ENCODE assay signal across 15 cellular contexts in genomic region chr3:71046791-71047190, GRCh38.
DNase-seq lines count a peak whose midpoint lies in the region; ATAC-seq lines count a peak whose summit lies in the region.
"Had no signal": no experiment of that assay in that cellular context is flagged by ENCODE, and none has a peak within 500 bp of the region (broad histone marks: within the 10 kb centered on the region; RNA-seq: fewer than 3 reads in every experiment).

No MANE protein-coding gene starts in this region.

- H3K9me3 Mint-ChIP-seq in IgD-negative memory B cell = no peaks in the 10 kb centered on the region
- no peaks in the 10 kb centered on the region for H3K9me3 Mint-ChIP-seq in activated T-helper 17 cell treated with anti-CD3 and anti-CD28 coated beads, Interleukin-2, amount 50 U/mL, for 72 hours

- H3K4me3 ChIP-seq in iPS-20b (ENCODE audit: low read length) = peak overlapping the region; percentile 41; the same call in 1 of the 2 replicates
- H3K4me3 ChIP-seq in rectal smooth muscle tissue (ENCODE audit: low read length) = peak overlapping the region; percentile 5
- H3K4me3 ChIP-seq: GM12878 had no signal

- no peak overlapping the region for H3K27ac ChIP-seq in iPS-20b (ENCODE audit: low read length)
- H3K27ac ChIP-seq in rectal smooth muscle tissue (ENCODE audit: low read depth, low read length) = peak overlapping the region; percentile 83

- peak overlapping the region; percentile 86 to 88 (median 86) for H3K27ac Mint-ChIP-seq in IgD-negative memory B cell
- peak overlapping the region; percentile 90 for H3K27ac Mint-ChIP-seq in activated T-helper 17 cell treated with anti-CD3 and anti-CD28 coated beads, Interleukin-2, amount 50 U/mL, for 72 hours

- H3K4me1 ChIP-seq in iPS-20b (ENCODE audit: insufficient read depth, low read length) (peaks cover 63% of the 10 kb centered on the region), rectal smooth muscle tissue (ENCODE audit: control insufficient read depth, insufficient read depth, low read length) (peaks cover 59% of the 10 kb centered on the region)

- no peaks in the 10 kb centered on the region for H3K9me3 ChIP-seq in iPS-20b (ENCODE audit: insufficient read depth, low read depth, low read length)

- H3K36me3 Mint-ChIP-seq in IgD-negative memory B cell = peaks cover 24% of the 10 kb centered on the region
- peaks cover 100% of the 10 kb centered on the region for H3K36me3 Mint-ChIP-seq in activated T-helper 17 cell treated with anti-CD3 and anti-CD28 coated beads, Interleukin-2, amount 50 U/mL, for 72 hours (ENCODE audit: low read depth)

- ATAC-seq in activated T-helper 17 cell treated with anti-CD3 and anti-CD28 coated beads, Interleukin-2, amount 50 U/mL, for 72 hours (replicated peaks) = no peak
- no peak for ATAC-seq in HG02642 (IDR thresholded peaks at IDR 0.05; ENCODE audit: poor library complexity, unreplicated experiment)
- ATAC-seq: GM12878, HepG2 had no signal

- peaks cover 57 to 80% (median 69%) of the 10 kb centered on the region in 3 donors for H3K4me1 Mint-ChIP-seq in IgD-negative memory B cell
- H3K4me1 Mint-ChIP-seq in activated T-helper 17 cell treated with anti-CD3 and anti-CD28 coated beads, Interleukin-2, amount 50 U/mL, for 72 hours = peaks cover 76% of the 10 kb centered on the region

- peak overlapping the region in 2 of 4 donors; percentile 80 to 92 for H3K4me3 Mint-ChIP-seq in IgD-negative memory B cell
- H3K4me3 Mint-ChIP-seq in activated T-helper 17 cell treated with anti-CD3 and anti-CD28 coated beads, Interleukin-2, amount 50 U/mL, for 72 hours = no peak overlapping the region

- peak overlapping the region; percentile 46; the same call in 1 of the 2 replicates for H3K9ac ChIP-seq in iPS-20b (ENCODE audit: low read depth, low read length)
- H3K9ac ChIP-seq in rectal smooth muscle tissue (ENCODE audit: low read length) = no peak overlapping the region

- peaks cover 16% of the 10 kb centered on the region for H3K36me3 ChIP-seq in iPS-20b (ENCODE audit: insufficient read depth, low read depth, low read length)
- H3K36me3 ChIP-seq in rectal smooth muscle tissue (ENCODE audit: control insufficient read depth, insufficient read depth, low read length) = peaks cover 15% of the 10 kb centered on the region

- H3K27me3 ChIP-seq in iPS-20b (ENCODE audit: insufficient read depth, low read length) (no peaks in the 10 kb centered on the region), rectal smooth muscle tissue (ENCODE audit: control insufficient read depth, insufficient read depth, low read length) (no peaks in the 10 kb centered on the region)

- no peaks in the 10 kb centered on the region for H3K27me3 Mint-ChIP-seq in IgD-negative memory B cell
- H3K27me3 Mint-ChIP-seq in activated T-helper 17 cell treated with anti-CD3 and anti-CD28 coated beads, Interleukin-2, amount 50 U/mL, for 72 hours = no peaks in the 10 kb centered on the region

- DNase-seq in SIG-M5 (lab: John Stamatoyannopoulos, UW) (no peak), NCI-H2107 (lab: John Stamatoyannopoulos, UW) (no peak), NCI-H510A treated with DMSO at 0.1 percent for 48 hours (lab: John Stamatoyannopoulos, UW) (no peak)
- DNase-seq: effector memory CD4-positive, alpha-beta T cell; foreskin melanocyte; NCI-H1092 treated with DMSO at 0.1 percent for 48 hours; retina; stimulated activated CD4-positive, alpha-beta T cell treated with anti-CD3 and anti-CD28 coated beads, Interleukin-4, amount 100 ng/mL, for 1 hour had no signal
